In genomic region chr20:38229376-38230252, GRCh38 we compare ENCODE assay signal across 9 cellular contexts. TPM values are rescaled to one million over a fixed set of nuclear protein-coding genes. Genes with fewer than 3 reads are reported as not detected.
A peak's percentile ranks its signal among the peaks of the same experiment; 100 is the strongest.
DNase-seq lines count a peak whose midpoint lies in the region; FAIRE-seq and TF ChIP-seq lines count a peak whose summit lies in the region.
"Had no signal": no experiment of that assay in that cellular context is flagged by ENCODE, and none has a peak within 500 bp of the region (broad histone marks: within the 10 kb centered on the region; RNA-seq: fewer than 3 reads in every experiment).

No MANE protein-coding gene starts in this region.

- CTCF ChIA-PET in RWPE1 (lab: Yijun Ruan, JAX), result interaction anchor here (0.6 to 4.3 kb wide), 15 partner anchors 9 to 1527 kb away, joined by 3 to 19 read pairs (median 3); partner anchors contain the start of gene BPI
- CTCF ChIA-PET in activated CD4-positive, alpha-beta memory T cell treated with anti-CD3 and anti-CD28 coated beads, Interleukin-2, amount 10 ng/mL, durations not matched to agents 7 days and 5 days (lab: Charles Lee), result interaction anchor here (1.6 kb wide), 1 partner anchor 8 kb away, joined by 5 read pairs; no protein-coding TSS in a partner anchor

- peaks cover 4% of the 10 kb centered on the region for H3K27me3 Mint-ChIP-seq in activated CD4-positive, alpha-beta memory T cell treated with anti-CD3 and anti-CD28 coated beads, Interleukin-2, amount 10 ng/mL, durations not matched to agents 7 days and 5 days

- H3K9me3 Mint-ChIP-seq in activated CD4-positive, alpha-beta memory T cell treated with anti-CD3 and anti-CD28 coated beads, Interleukin-2, amount 10 ng/mL, durations not matched to agents 7 days and 5 days, result no peaks in the 10 kb centered on the region

- peak; percentile 30; the same call in 1 of the 2 replicates for TF ChIP-seq CTCF in RWPE1 (conservative IDR thresholded peaks at IDR 0.05; ENCODE audit: low read depth)
- peak; percentile 69 for TF ChIP-seq CTCF in fibroblast of villous mesenchyme (IDR thresholded peaks at IDR 0.05; ENCODE audit: insufficient read depth, low read depth, low read length)
- peak; percentile 36 to 52 (median 37) for TF ChIP-seq CTCF in testis (IDR thresholded peaks at IDR 0.05)

- H3K4me1 Mint-ChIP-seq in activated CD4-positive, alpha-beta memory T cell treated with anti-CD3 and anti-CD28 coated beads, Interleukin-2, amount 10 ng/mL, durations not matched to agents 7 days and 5 days, result peaks cover 8% of the 10 kb centered on the region

- WGBS in testis, 2 donors, result 77 to 79% methylated on average over 5 to 6 of the region's 6 CpGs
- 72 to 83% (median 83%) methylated on average over 6 of the region's 6 CpGs for WGBS in small intestine, 3 donors

- H3K9me3 ChIP-seq in testis (no peaks in the 10 kb centered on the region), small intestine (ENCODE audit: control insufficient read depth, low read depth) (no peaks in the 10 kb centered on the region)

- H3K27ac ChIP-seq in RWPE1 (no peak overlapping the region), testis (no peak overlapping the region), small intestine (ENCODE audit: low read depth in 1 of 2, low read length in 1 of 2) (no peak overlapping the region)

- POLR2A ChIA-PET in RWPE1 (lab: Yijun Ruan, JAX; ENCODE audit: low non-redundant PET), result no interaction called here
- POLR2A ChIA-PET in activated CD4-positive, alpha-beta memory T cell treated with anti-CD3 and anti-CD28 coated beads, Interleukin-2, amount 10 ng/mL, durations not matched to agents 7 days and 5 days (lab: Charles Lee), result no interaction called here

- peak; percentile 26 for DNase-seq in NCI-H748 (lab: John Stamatoyannopoulos, UW; ENCODE audit: unreplicated experiment)
- DNase-seq in NCI-H748 treated with DMSO at 0.1 percent for 48 hours (lab: John Stamatoyannopoulos, UW), result no peak
- DNase-seq in RWPE1 (ENCODE audit: low spot score), result peak; percentile 68
- peak; percentile 50 for DNase-seq in fibroblast of villous mesenchyme (ENCODE audit: low read depth)
- no peak for DNase-seq in testis
- no peak for DNase-seq in activated CD4-positive, alpha-beta memory T cell treated with anti-CD3 and anti-CD28 coated beads, Interleukin-2, amount 10 ng/mL, durations not matched to agents 7 days and 5 days
- DNase-seq in activated T-cell treated with anti-CD3 and anti-CD28 coated beads, Interleukin-2, amount 50 U/mL, for 48 hours, result no peak
- DNase-seq in small intestine, result no peak

- intact Hi-C loops in testis (cut with DNase I; ENCODE audit: low total_unique reads), result loop anchor here (10.0 kb wide), 1 partner anchor 165 kb away; no protein-coding TSS in a partner anchor

- H3K4me3 Mint-ChIP-seq in activated CD4-positive, alpha-beta memory T cell treated with anti-CD3 and anti-CD28 coated beads, Interleukin-2, amount 10 ng/mL, durations not matched to agents 7 days and 5 days, result no peak overlapping the region

- no peak for TF ChIP-seq POLR2A in testis (IDR thresholded peaks at IDR 0.05)

- H3K27me3 ChIP-seq in testis, result no peaks in the 10 kb centered on the region
- no peaks in the 10 kb centered on the region for H3K27me3 ChIP-seq in small intestine (ENCODE audit: control insufficient read depth in 2 of 2, insufficient read depth in 2 of 2, low read length in 2 of 2)

- H3K4me1 ChIP-seq in testis (peaks cover 3% of the 10 kb centered on the region), small intestine (ENCODE audit: control insufficient read depth in 2 of 2, insufficient read depth in 1 of 2, low read depth in 1 of 2, low read length in 1 of 2) (no peaks in the 10 kb centered on the region)

- H3K4me3 ChIP-seq in fibroblast of villous mesenchyme (ENCODE audit: low read depth, low read length) (no peak overlapping the region), testis (no peak overlapping the region), small intestine (ENCODE audit: low read depth in 1 of 2, low read length in 2 of 2) (no peak overlapping the region)

- no peak for FAIRE-seq in small intestine (lab: Jason Lieb, UNC)

- no peak overlapping the region for H3K27ac Mint-ChIP-seq in activated CD4-positive, alpha-beta memory T cell treated with anti-CD3 and anti-CD28 coated beads, Interleukin-2, amount 10 ng/mL, durations not matched to agents 7 days and 5 days

- H3K36me3 ChIP-seq in testis (ENCODE audit: low read depth, missing control alignments), result no peaks in the 10 kb centered on the region
- H3K36me3 ChIP-seq in small intestine (ENCODE audit: control insufficient read depth in 2 of 2, insufficient read depth in 2 of 2, low read length in 2 of 2), result no peaks in the 10 kb centered on the region

- no peaks in the 10 kb centered on the region for H3K36me3 Mint-ChIP-seq in activated CD4-positive, alpha-beta memory T cell treated with anti-CD3 and anti-CD28 coated beads, Interleukin-2, amount 10 ng/mL, durations not matched to agents 7 days and 5 days (ENCODE audit: low read depth)

RNA-seq across cellular contexts. Expression of gene KIAA1755, which starts 30.9 kb away (rescaled TPM):
- 0.64 and 1.3 TPM in 2 replicates for total RNA-seq in fibroblast of villous mesenchyme
- 1 to 10 TPM; 7.6 to 9.6 TPM for total RNA-seq in testis
- polyA plus RNA-seq in testis (ENCODE audit: insufficient read depth, low read depth, low replicate concordance), result 5.2 TPM
- not detected for total RNA-seq in activated CD4-positive, alpha-beta memory T cell treated with anti-CD3 and anti-CD28 coated beads, Interleukin-2, amount 10 ng/mL, durations not matched to agents 7 days and 5 days
- 1 to 10 TPM in 2 of 3 donors, under 1 TPM in 1; 0.45 to 1.7 (median 1.4) TPM for polyA plus RNA-seq in small intestine
- total RNA-seq: NCI-H460 had no signal

Comparison
In these comparisons a context has a peak if more than half of its experiments do, and no peak if none do; other contexts are left out.
1. DNase-seq: peak in NCI-H748 (single experiment), RWPE1 (single experiment) and fibroblast of villous mesenchyme (single experiment); none in NCI-H748 treated with DMSO at 0.1 percent for 48 hours (single experiment), testis (single experiment), activated CD4-positive, alpha-beta memory T cell treated with anti-CD3 and anti-CD28 coated beads, Interleukin-2, amount 10 ng/mL, durations not matched to agents 7 days and 5 days (single experiment), activated T-cell treated with anti-CD3 and anti-CD28 coated beads, Interleukin-2, amount 50 U/mL, for 48 hours (0 of 2) and small intestine (single experiment).
2. Peak in every context shown above with its lines, with median percentiles within 50 percentile points of each other: CTCF ChIP-seq.